Comparison of ENCODE assay signal across 1 cellular context in the genomic region with DNA sequence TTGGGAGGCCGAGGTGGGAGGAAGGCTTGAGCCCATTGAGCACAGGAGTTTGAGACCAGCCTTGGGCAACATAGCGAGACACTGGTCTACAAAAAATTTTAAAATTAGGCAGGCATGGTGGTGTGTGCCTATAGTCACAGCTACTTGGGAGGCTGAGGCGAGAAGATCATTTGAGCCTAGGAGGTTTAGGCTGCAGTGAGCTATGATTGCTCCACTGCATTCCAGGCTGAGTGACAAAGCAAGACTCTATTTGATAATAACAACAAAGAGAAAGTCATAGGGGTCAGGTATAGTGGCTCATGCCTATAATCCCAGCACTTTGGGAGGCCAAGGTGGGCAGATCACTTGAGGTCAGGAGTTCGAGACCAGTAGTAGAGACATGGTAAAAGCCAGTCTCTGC.
TF ChIP-seq lines count a peak whose summit lies in the region.

No MANE protein-coding gene starts in this region.

TF ChIP-seq in IMR-90, 13 proteins besides CTCF, POLR2A, EP300 and RAD21:
- TF ChIP-seq NFE2L2 (IDR thresholded peaks at IDR 0.05; ENCODE audit: low read depth, low read length) (no peak), CEBPB (IDR thresholded peaks at IDR 0.05; ENCODE audit: low read depth, low read length) (peak; percentile 31; the same call in 1 of the 2 replicates)
